In the genomic region with DNA sequence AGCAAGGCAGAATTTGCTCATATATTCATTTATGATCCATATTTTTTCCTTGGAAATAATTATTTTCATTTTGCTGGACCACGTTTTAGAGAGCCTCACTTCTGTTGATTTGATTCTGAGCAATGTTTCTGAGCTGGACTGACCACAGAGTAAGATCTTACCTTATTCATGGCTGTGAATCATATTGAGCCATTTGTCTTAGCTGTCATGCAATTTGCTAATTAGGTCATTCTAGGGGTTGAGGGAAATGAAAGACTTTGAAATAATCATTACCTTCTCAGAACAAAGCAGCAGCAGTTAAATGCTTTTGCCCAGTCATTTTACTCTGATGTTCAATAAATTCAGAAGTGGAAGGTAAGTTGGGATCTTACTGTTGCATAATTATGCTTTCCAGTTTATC, we compare ENCODE assay signal across 23 cellular contexts.
DNase-seq lines count a peak whose midpoint lies in the region; ATAC-seq lines count a peak whose summit lies in the region.
"Had no signal": no experiment of that assay in that cellular context is flagged by ENCODE, and none has a peak within 500 bp of the region (broad histone marks: within the 10 kb centered on the region; RNA-seq: fewer than 3 reads in every experiment).

No MANE protein-coding gene starts in this region.

- H3K9me3 Mint-ChIP-seq in activated T-helper 17 cell treated with anti-CD3 and anti-CD28 coated beads, Interleukin-2, amount 50 U/mL, for 72 hours, result no peaks in the 10 kb centered on the region
- H3K9me3 Mint-ChIP-seq in activated CD8-positive, alpha-beta T cell treated with anti-CD3 and anti-CD28 coated beads, Interleukin-2, amount 10 ng/mL, durations not matched to agents 7 days and 5 days (ENCODE audit: insufficient read depth), result no peaks in the 10 kb centered on the region
- H3K9me3 Mint-ChIP-seq: activated naive CD4-positive, alpha-beta T cell treated with anti-CD3 and anti-CD28 coated beads, Interleukin-2, amount 50 U/mL, for 24 hours; type B pancreatic cell had no signal

- H3K27me3 Mint-ChIP-seq in activated T-helper 17 cell treated with anti-CD3 and anti-CD28 coated beads, Interleukin-2, amount 50 U/mL, for 72 hours, result peaks cover 17% of the 10 kb centered on the region
- H3K27me3 Mint-ChIP-seq in activated CD8-positive, alpha-beta T cell treated with anti-CD3 and anti-CD28 coated beads, Interleukin-2, amount 10 ng/mL, durations not matched to agents 7 days and 5 days (ENCODE audit: low read depth), result peaks cover 2% of the 10 kb centered on the region
- H3K27me3 Mint-ChIP-seq: activated naive CD4-positive, alpha-beta T cell treated with anti-CD3 and anti-CD28 coated beads, Interleukin-2, amount 50 U/mL, for 24 hours had no signal

- POLR2A ChIA-PET in activated CD8-positive, alpha-beta T cell treated with anti-CD3 and anti-CD28 coated beads, Interleukin-2, amount 10 ng/mL, durations not matched to agents 7 days and 5 days (lab: Charles Lee), result no interaction called here

- no peaks in the 10 kb centered on the region for H3K36me3 Mint-ChIP-seq in activated T-helper 17 cell treated with anti-CD3 and anti-CD28 coated beads, Interleukin-2, amount 50 U/mL, for 72 hours (ENCODE audit: low read depth)
- H3K36me3 Mint-ChIP-seq in activated CD8-positive, alpha-beta T cell treated with anti-CD3 and anti-CD28 coated beads, Interleukin-2, amount 10 ng/mL, durations not matched to agents 7 days and 5 days (ENCODE audit: low read depth), result no peaks in the 10 kb centered on the region
- H3K36me3 Mint-ChIP-seq: activated naive CD4-positive, alpha-beta T cell treated with anti-CD3 and anti-CD28 coated beads, Interleukin-2, amount 50 U/mL, for 24 hours had no signal

- ATAC-seq in activated T-helper 17 cell treated with anti-CD3 and anti-CD28 coated beads, Interleukin-2, amount 50 U/mL, for 72 hours (replicated peaks), result peak; percentile 34
- ATAC-seq in GM19463 (IDR thresholded peaks at IDR 0.05; ENCODE audit: unreplicated experiment), result no peak
- no peak for ATAC-seq in activated CD8-positive, alpha-beta T cell treated with anti-CD3 and anti-CD28 coated beads, Interleukin-2, amount 10 ng/mL, durations not matched to agents 7 days and 5 days
- no peak for ATAC-seq in GM19452 (IDR thresholded peaks at IDR 0.05; ENCODE audit: unreplicated experiment)
- ATAC-seq: K562, left colon had no signal

- H3K4me1 Mint-ChIP-seq in activated T-helper 17 cell treated with anti-CD3 and anti-CD28 coated beads, Interleukin-2, amount 50 U/mL, for 72 hours, result no peaks in the 10 kb centered on the region
- H3K4me1 Mint-ChIP-seq in activated CD8-positive, alpha-beta T cell treated with anti-CD3 and anti-CD28 coated beads, Interleukin-2, amount 10 ng/mL, durations not matched to agents 7 days and 5 days (ENCODE audit: low read depth), result no peaks in the 10 kb centered on the region
- H3K4me1 Mint-ChIP-seq: activated naive CD4-positive, alpha-beta T cell treated with anti-CD3 and anti-CD28 coated beads, Interleukin-2, amount 50 U/mL, for 24 hours; naive B cell had no signal

- no peak overlapping the region for H3K4me3 Mint-ChIP-seq in activated T-helper 17 cell treated with anti-CD3 and anti-CD28 coated beads, Interleukin-2, amount 50 U/mL, for 72 hours
- H3K4me3 Mint-ChIP-seq in activated CD8-positive, alpha-beta T cell treated with anti-CD3 and anti-CD28 coated beads, Interleukin-2, amount 10 ng/mL, durations not matched to agents 7 days and 5 days, result no peak overlapping the region
- H3K4me3 Mint-ChIP-seq: activated naive CD4-positive, alpha-beta T cell treated with anti-CD3 and anti-CD28 coated beads, Interleukin-2, amount 50 U/mL, for 24 hours; H9; naive B cell; type B pancreatic cell had no signal

- DNase-seq in COR-L47 (lab: John Stamatoyannopoulos, UW) (peak; percentile 16), LHCN-M2 (ENCODE audit: low read depth) (peak; percentile 43), glomerular visceral epithelial cell (ENCODE audit: extremely low spot score) (peak; percentile 23), T-helper 1 cell (no peak)
- no peak for DNase-seq in activated CD8-positive, alpha-beta T cell treated with anti-CD3 and anti-CD28 coated beads, Interleukin-2, amount 10 ng/mL, durations not matched to agents 7 days and 5 days
- DNase-seq: activated CD4-positive, alpha-beta T cell treated with anti-CD3 and anti-CD28 coated beads for 1 hour; activated T-cell treated with anti-CD3 and anti-CD28 coated beads, Interleukin-2, amount 50 U/mL, for 48 hours; effector CD4-positive, alpha-beta T cell; esophagus squamous epithelium; H9; left colon; mesendoderm; naive B cell; NCI-H1694; NCI-H2171; occipital lobe; SHP77 treated with DMSO at 0.1 percent for 48 hours had no signal

- H3K27ac Mint-ChIP-seq in activated T-helper 17 cell treated with anti-CD3 and anti-CD28 coated beads, Interleukin-2, amount 50 U/mL, for 72 hours, result no peak overlapping the region
- no peak overlapping the region for H3K27ac Mint-ChIP-seq in activated CD8-positive, alpha-beta T cell treated with anti-CD3 and anti-CD28 coated beads, Interleukin-2, amount 10 ng/mL, durations not matched to agents 7 days and 5 days
- H3K27ac Mint-ChIP-seq: activated naive CD4-positive, alpha-beta T cell treated with anti-CD3 and anti-CD28 coated beads, Interleukin-2, amount 50 U/mL, for 24 hours; naive B cell; type B pancreatic cell had no signal

- CTCF ChIA-PET in activated CD8-positive, alpha-beta T cell treated with anti-CD3 and anti-CD28 coated beads, Interleukin-2, amount 10 ng/mL, durations not matched to agents 7 days and 5 days (lab: Charles Lee), result no interaction called here

Comparison
In these comparisons a context has a peak if more than half of its experiments do, and no peak if none do; other contexts are left out.
1. DNase-seq: peak in COR-L47 (single experiment), LHCN-M2 (single experiment) and glomerular visceral epithelial cell (single experiment); none in T-helper 1 cell (0 of 5) and activated CD8-positive, alpha-beta T cell treated with anti-CD3 and anti-CD28 coated beads, Interleukin-2, amount 10 ng/mL, durations not matched to agents 7 days and 5 days (single experiment).